7 cellular contexts compared by ENCODE assay signal in genomic region chr9:64016246-64016645, GRCh38.
DNase-seq lines count a peak whose midpoint lies in the region.
"Not testable (repeated sequence)": the region's sequence is repeated elsewhere in the genome, so short reads cannot be mapped to it uniquely, and the experiment has no call there.

No MANE protein-coding gene starts in this region.

- CTCF ChIA-PET in activated naive CD4-positive, alpha-beta T cell treated with anti-CD3 and anti-CD28 coated beads, Interleukin-2, amount 10 ng/mL, durations not matched to agents 7 days and 5 days (lab: Charles Lee), result not testable (repeated sequence)

- not testable (repeated sequence) for H3K27me3 Mint-ChIP-seq in activated naive CD4-positive, alpha-beta T cell treated with anti-CD3 and anti-CD28 coated beads, Interleukin-2, amount 10 ng/mL, durations not matched to agents 7 days and 5 days; dendritic cell treated with granulocyte-macrophage colony-stimulating factor and Interleukin-4, amounts not matched to agents 40 ng/mL and 50 ng/mL, for 4 days; stimulated activated naive CD8-positive, alpha-beta T cell treated with anti-CD3 and anti-CD28 coated beads, Interleukin-15, Interleukin-2, amounts not matched to agents 100 ng/mL and 50 ng/mL, for 24 hours

- peak overlapping the region; percentile 33 for H3K4me3 ChIP-seq in mononuclear cell (ENCODE audit: low read length)

- H3K27ac Mint-ChIP-seq in activated naive CD4-positive, alpha-beta T cell treated with anti-CD3 and anti-CD28 coated beads, Interleukin-2, amount 10 ng/mL, durations not matched to agents 7 days and 5 days; dendritic cell treated with granulocyte-macrophage colony-stimulating factor and Interleukin-4, amounts not matched to agents 40 ng/mL and 50 ng/mL, for 4 days: not testable (repeated sequence)
- H3K27ac Mint-ChIP-seq in stimulated activated naive CD8-positive, alpha-beta T cell treated with anti-CD3 and anti-CD28 coated beads, Interleukin-15, Interleukin-2, amounts not matched to agents 100 ng/mL and 50 ng/mL, for 24 hours, result peak overlapping the region; percentile 79

- H3K4me1 Mint-ChIP-seq in activated naive CD4-positive, alpha-beta T cell treated with anti-CD3 and anti-CD28 coated beads, Interleukin-2, amount 10 ng/mL, durations not matched to agents 7 days and 5 days; dendritic cell treated with granulocyte-macrophage colony-stimulating factor and Interleukin-4, amounts not matched to agents 40 ng/mL and 50 ng/mL, for 4 days (ENCODE audit: low read depth); stimulated activated naive CD8-positive, alpha-beta T cell treated with anti-CD3 and anti-CD28 coated beads, Interleukin-15, Interleukin-2, amounts not matched to agents 100 ng/mL and 50 ng/mL, for 24 hours (ENCODE audit: low read depth): not testable (repeated sequence)

- not testable (repeated sequence) for H3K9me3 ChIP-seq in mononuclear cell (ENCODE audit: low read depth, low read length)

- not testable (repeated sequence) for H3K9me3 Mint-ChIP-seq in activated naive CD4-positive, alpha-beta T cell treated with anti-CD3 and anti-CD28 coated beads, Interleukin-2, amount 10 ng/mL, durations not matched to agents 7 days and 5 days; stimulated activated naive CD8-positive, alpha-beta T cell treated with anti-CD3 and anti-CD28 coated beads, Interleukin-15, Interleukin-2, amounts not matched to agents 100 ng/mL and 50 ng/mL, for 24 hours
- peaks cover 69% of the 10 kb centered on the region for H3K9me3 Mint-ChIP-seq in dendritic cell treated with granulocyte-macrophage colony-stimulating factor and Interleukin-4, amounts not matched to agents 40 ng/mL and 50 ng/mL, for 4 days

- H3K4me1 ChIP-seq in mononuclear cell (ENCODE audit: insufficient read depth, low read length), result not testable (repeated sequence)

- not testable (repeated sequence) for H3K36me3 Mint-ChIP-seq in activated naive CD4-positive, alpha-beta T cell treated with anti-CD3 and anti-CD28 coated beads, Interleukin-2, amount 10 ng/mL, durations not matched to agents 7 days and 5 days; dendritic cell treated with granulocyte-macrophage colony-stimulating factor and Interleukin-4, amounts not matched to agents 40 ng/mL and 50 ng/mL, for 4 days (ENCODE audit: low read depth); stimulated activated naive CD8-positive, alpha-beta T cell treated with anti-CD3 and anti-CD28 coated beads, Interleukin-15, Interleukin-2, amounts not matched to agents 100 ng/mL and 50 ng/mL, for 24 hours (ENCODE audit: low read depth)

- DNase-seq in ELF-1 (ENCODE audit: low read depth, low spot score) (peak; percentile 1), RPMI8226 (peak; percentile 35)
- DNase-seq in activated CD4-positive, alpha-beta T cell treated with anti-CD3 and anti-CD28 coated beads, Interleukin-2, amount 50 U/mL, for 1 hour, result peak; percentile 6
- DNase-seq in activated naive CD4-positive, alpha-beta T cell treated with anti-CD3 and anti-CD28 coated beads, Interleukin-2, amount 10 ng/mL, durations not matched to agents 7 days and 5 days, result not testable (repeated sequence)

- intact Hi-C loops in dendritic cell treated with granulocyte-macrophage colony-stimulating factor and Interleukin-4, amounts not matched to agents 40 ng/mL and 50 ng/mL, for 4 days (cut with micrococcal nuclease), result not testable (repeated sequence)

- H3K27me3 ChIP-seq in mononuclear cell (ENCODE audit: insufficient read depth, low read length), result not testable (repeated sequence)

- peak overlapping the region; percentile 21 for H3K4me3 Mint-ChIP-seq in activated naive CD4-positive, alpha-beta T cell treated with anti-CD3 and anti-CD28 coated beads, Interleukin-2, amount 10 ng/mL, durations not matched to agents 7 days and 5 days
- peak overlapping the region; percentile 37 for H3K4me3 Mint-ChIP-seq in dendritic cell treated with granulocyte-macrophage colony-stimulating factor and Interleukin-4, amounts not matched to agents 40 ng/mL and 50 ng/mL, for 4 days
- H3K4me3 Mint-ChIP-seq in stimulated activated naive CD8-positive, alpha-beta T cell treated with anti-CD3 and anti-CD28 coated beads, Interleukin-15, Interleukin-2, amounts not matched to agents 100 ng/mL and 50 ng/mL, for 24 hours, result peak overlapping the region; percentile 80

Comparison
In these comparisons a context has a peak if more than half of its experiments do, and no peak if none do; other contexts are left out.
1. H3K4me3 Mint-ChIP-seq: peak in every context shown above with its lines; median percentile 80 in stimulated activated naive CD8-positive, alpha-beta T cell treated with anti-CD3 and anti-CD28 coated beads, Interleukin-15, Interleukin-2, amounts not matched to agents 100 ng/mL and 50 ng/mL, for 24 hours; 37 in dendritic cell treated with granulocyte-macrophage colony-stimulating factor and Interleukin-4, amounts not matched to agents 40 ng/mL and 50 ng/mL, for 4 days; 21 in activated naive CD4-positive, alpha-beta T cell treated with anti-CD3 and anti-CD28 coated beads, Interleukin-2, amount 10 ng/mL, durations not matched to agents 7 days and 5 days.